Comparison of ENCODE assay signal across 13 cellular contexts in the genomic region with DNA sequence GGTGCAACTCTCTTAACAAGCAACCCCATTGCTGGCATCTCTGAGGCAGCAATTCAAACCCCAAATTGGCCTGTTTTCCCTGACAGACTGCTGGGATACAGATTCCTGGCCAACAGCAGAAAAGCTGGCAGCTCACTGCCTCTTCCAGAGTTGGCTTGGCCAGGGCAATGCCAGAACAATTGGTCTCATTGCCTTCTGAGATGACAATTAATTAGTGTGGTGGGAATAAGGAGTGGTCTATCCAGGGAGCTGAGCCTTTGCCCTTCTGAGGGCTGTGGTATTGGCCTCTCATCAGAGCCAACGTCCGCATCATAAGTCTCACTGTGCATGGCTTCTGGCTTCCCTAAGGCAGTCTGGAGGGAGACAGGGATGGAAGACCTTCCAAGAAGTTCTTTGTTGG.
DNase-seq lines count a peak whose midpoint lies in the region; ATAC-seq and TF ChIP-seq lines count a peak whose summit lies in the region.
"Had no signal": no experiment of that assay in that cellular context is flagged by ENCODE, and none has a peak within 500 bp of the region (broad histone marks: within the 10 kb centered on the region; RNA-seq: fewer than 3 reads in every experiment).

No MANE protein-coding gene starts in this region.

- TF ChIP-seq CTCF in left ventricle myocardium inferior (IDR thresholded peaks at IDR 0.05; ENCODE audit: borderline replicate concordance) = no peak

- H3K9me3 ChIP-seq in left ventricle myocardium inferior (replicated peaks) = no peaks in the 10 kb centered on the region
- H3K9me3 ChIP-seq: SJSA1, testis had no signal

- H3K4me1 ChIP-seq in left ventricle myocardium inferior = peaks cover 73% of the 10 kb centered on the region

- DNase-seq in Ammon's horn (ENCODE audit: low spot score) (peak; percentile 86), amygdala (lab: John Stamatoyannopoulos, UW) (peak in 45 of 56 donors; percentile 13 to 80 (median 42)), left ventricle myocardium inferior (no peak), putamen (ENCODE audit: low spot score) (peak; percentile 80), NCI-H2081 (lab: John Stamatoyannopoulos, UW) (no peak)
- DNase-seq: activated CD4-positive, alpha-beta T cell treated with anti-CD3 and anti-CD28 coated beads, Interleukin-2, amount 50 U/mL, for 48 hours; amniotic stem cell; stimulated activated CD4-positive, alpha-beta T cell treated with anti-CD3 and anti-CD28 coated beads, Interleukin-1b, Interleukin-23, amount 100 ng/mL, for 48 hours; testis had no signal

- no peak overlapping the region for H3K4me3 ChIP-seq in left ventricle myocardium inferior
- H3K4me3 ChIP-seq: SJSA1, testis had no signal

- peak overlapping the region; percentile 80 for H3K27ac ChIP-seq in left ventricle myocardium inferior (replicated peaks)
- H3K27ac ChIP-seq: SJSA1 had no signal

- intact Hi-C loops in left ventricle myocardium inferior (cut with micrococcal nuclease) = no loop called here

- H3K36me3 ChIP-seq in left ventricle myocardium inferior = no peaks in the 10 kb centered on the region
- H3K36me3 ChIP-seq: SJSA1 had no signal

- H3K27me3 ChIP-seq in left ventricle myocardium inferior (ENCODE audit: low read depth) = no peaks in the 10 kb centered on the region
- H3K27me3 ChIP-seq: SJSA1, testis had no signal

- ATAC-seq in HG03175 (IDR thresholded peaks at IDR 0.05; ENCODE audit: unreplicated experiment) = no peak
- ATAC-seq in GM18907 (IDR thresholded peaks at IDR 0.05; ENCODE audit: unreplicated experiment) = no peak
- ATAC-seq in GM21619 (IDR thresholded peaks at IDR 0.05; ENCODE audit: unreplicated experiment) = no peak

Comparison
In these comparisons a context has a peak if more than half of its experiments do, and no peak if none do; other contexts are left out.
1. DNase-seq: peak in Ammon's horn (single experiment), amygdala (45 of 56) and putamen (single experiment); none in left ventricle myocardium inferior (single experiment) and NCI-H2081 (0 of 2).